In genomic region chr5:159601216-159601615, GRCh38 we compare ENCODE assay signal across 28 cellular contexts.
A peak's percentile ranks its signal among the peaks of the same experiment; 100 is the strongest.
DNase-seq lines count a peak whose midpoint lies in the region; ATAC-seq, FAIRE-seq and TF ChIP-seq lines count a peak whose summit lies in the region.
"Had no signal": no experiment of that assay in that cellular context is flagged by ENCODE, and none has a peak within 500 bp of the region (broad histone marks: within the 10 kb centered on the region; RNA-seq: fewer than 3 reads in every experiment).

No MANE protein-coding gene starts in this region.

- 0% methylated on average over 1 of the region's 1 CpG for WGBS in GM12878 (ENCODE audit: insufficient coverage, insufficient replicate concordance, low lambda C conversion rate, missing lambda C conversion rate)
- WGBS in mesenchymal stem cell, result 67% methylated on average over 1 of the region's 1 CpG

- no peak overlapping the region for H3K23ac ChIP-seq in mesenchymal stem cell (ENCODE audit: low read length in 2 of 2)

- H3K79me1 ChIP-seq in mesenchymal stem cell (replicated peaks; ENCODE audit: low read length, poor library complexity, severe bottlenecking), result no peaks in the 10 kb centered on the region

- H3K9me3 Mint-ChIP-seq in activated CD4-positive, alpha-beta T cell treated with anti-CD3 and anti-CD28 coated beads for 36 hours (ENCODE audit: low read depth), result peaks cover 19% of the 10 kb centered on the region

- CTCF ChIA-PET in activated CD4-positive, alpha-beta T cell treated with anti-CD3 and anti-CD28 coated beads for 36 hours (lab: Charles Lee), result no interaction called here
- CTCF ChIA-PET in GM12878 (lab: Yijun Ruan, JAX), result no interaction called here

- TF ChIP-seq CTCF in GM12878 (IDR thresholded peaks at IDR 0.05 in 2 of 3, conservative IDR thresholded peaks at IDR 0.05 in 1 of 3; ENCODE audit: control insufficient read depth in 2 of 3, extremely low read depth in 1 of 3, insufficient read depth in 1 of 3, low read depth in 3 of 3, low read length in 3 of 3) (no peak), gastrocnemius medialis (IDR thresholded peaks at IDR 0.05 in 4 of 5, conservative IDR thresholded peaks at IDR 0.05 in 1 of 5) (no peak), right atrium auricular region (IDR thresholded peaks at IDR 0.05) (no peak)

- H3K14ac ChIP-seq in mesenchymal stem cell (ENCODE audit: low read length in 2 of 2), result no peak overlapping the region

- H3K4me1 Mint-ChIP-seq in activated CD4-positive, alpha-beta T cell treated with anti-CD3 and anti-CD28 coated beads for 36 hours, result peaks cover 5% of the 10 kb centered on the region
- H3K4me1 Mint-ChIP-seq: stimulated activated naive CD8-positive, alpha-beta T cell treated with anti-CD3 and anti-CD28 coated beads, Interleukin-15, amount 100 ng/mL, for 72 hours had no signal

- H3K79me2 ChIP-seq in GM12878 (ENCODE audit: control insufficient read depth, insufficient read depth, low read length), result no peaks in the 10 kb centered on the region

- no peak for TF ChIP-seq RAD21 in GM12878 (IDR thresholded peaks at IDR 0.05; ENCODE audit: insufficient read depth, low read depth, low read length)

- H4K8ac ChIP-seq in mesenchymal stem cell (ENCODE audit: low read length), result no peak overlapping the region

- H3K27ac Mint-ChIP-seq in activated CD4-positive, alpha-beta T cell treated with anti-CD3 and anti-CD28 coated beads for 36 hours, result no peak overlapping the region
- H3K27ac Mint-ChIP-seq: stimulated activated naive CD8-positive, alpha-beta T cell treated with anti-CD3 and anti-CD28 coated beads, Interleukin-15, amount 100 ng/mL, for 72 hours; T-cell had no signal

- no peak overlapping the region for H3K27ac ChIP-seq in GM12878 (ENCODE audit: control insufficient read depth, insufficient read depth)
- no peak overlapping the region for H3K27ac ChIP-seq in mesenchymal stem cell (ENCODE audit: low read length, poor library complexity, severe bottlenecking)
- no peak overlapping the region for H3K27ac ChIP-seq in gastrocnemius medialis
- no peak overlapping the region for H3K27ac ChIP-seq in right atrium auricular region
- H3K27ac ChIP-seq: colonic mucosa, left ventricle myocardium inferior, psoas muscle, SJSA1, tibial artery had no signal

- H2BK120ac ChIP-seq in mesenchymal stem cell (ENCODE audit: low read depth, low read length), result no peak overlapping the region

- H2AFZ ChIP-seq in GM12878 (ENCODE audit: control insufficient read depth, low read depth, low read length) (no peak overlapping the region), mesenchymal stem cell (ENCODE audit: low read depth, low read length) (no peak overlapping the region)

- in situ Hi-C loops in GM12878 (cut with MboI), result no loop called here
- in situ Hi-C loops in gastrocnemius medialis (cut with MboI; ENCODE audit: low sequenced_read_pairs in 4 of 4), result no loop called here

- POLR2A ChIA-PET in activated CD4-positive, alpha-beta T cell treated with anti-CD3 and anti-CD28 coated beads for 36 hours (lab: Charles Lee), result no interaction called here
- POLR2A ChIA-PET in GM12878 (lab: Charles Lee), result no interaction called here

- no peak for DNase-seq in activated CD4-positive, alpha-beta T cell treated with anti-CD3 and anti-CD28 coated beads for 36 hours
- no peak for DNase-seq in activated CD4-positive, alpha-beta T cell treated with anti-CD3 and anti-CD28 coated beads for 4 hours
- DNase-seq in GM03348 (ENCODE audit: low spot score), result peak; percentile 27
- DNase-seq in GM12878 (ENCODE audit: low read depth, low spot score), result no peak
- peak; percentile 6 for DNase-seq in mesenchymal stem cell
- DNase-seq in gastrocnemius medialis, result no peak
- DNase-seq in right atrium auricular region (ENCODE audit: low spot score), result no peak
- DNase-seq: activated T-cell treated with anti-CD3 and anti-CD28 coated beads for 4 hours; colonic mucosa; effector memory CD4-positive, alpha-beta T cell; GDM1; left ventricle myocardium inferior; NCI-H1105; NCI-H187 treated with DMSO at 0.1 percent for 48 hours; NCI-H524 treated with DMSO at 0.1 percent for 48 hours; nucleus accumbens; psoas muscle; RPMI8226; stimulated activated CD8-positive, alpha-beta memory T cell treated with anti-CD3 and anti-CD28 coated beads, Interleukin-4, amount 100 ng/mL, for 48 hours; stimulated activated naive CD8-positive, alpha-beta T cell treated with anti-CD3 and anti-CD28 coated beads, Interleukin-15, amount 100 ng/mL, for 72 hours; T-cell; tibial artery had no signal

- TF ChIP-seq POLR2A in GM12878 (IDR thresholded peaks at IDR 0.05; ENCODE audit: low read depth, low read length), result no peak
- no peak for TF ChIP-seq POLR2A in gastrocnemius medialis (IDR thresholded peaks at IDR 0.05)

- H2AK5ac ChIP-seq in mesenchymal stem cell (ENCODE audit: low read length, severe bottlenecking), result no peak overlapping the region

- H3K4me2 ChIP-seq in GM12878 (ENCODE audit: control insufficient read depth, insufficient read depth), result no peak overlapping the region
- no peak overlapping the region for H3K4me2 ChIP-seq in mesenchymal stem cell (ENCODE audit: low read length, poor library complexity, severe bottlenecking)

- no peak overlapping the region for H2BK12ac ChIP-seq in mesenchymal stem cell (ENCODE audit: low read length in 2 of 2)

- H3K36me3 Mint-ChIP-seq in activated CD4-positive, alpha-beta T cell treated with anti-CD3 and anti-CD28 coated beads for 36 hours (ENCODE audit: low read depth), result no peaks in the 10 kb centered on the region
- H3K36me3 Mint-ChIP-seq: T-cell had no signal

- TF ChIP-seq EP300 in GM12878 (IDR thresholded peaks at IDR 0.05; ENCODE audit: borderline replicate concordance in 1 of 2, control insufficient read depth in 1 of 2, low read depth in 2 of 2, low read length in 2 of 2), result no peak

- peaks cover 9% of the 10 kb centered on the region for H3K27me3 Mint-ChIP-seq in activated CD4-positive, alpha-beta T cell treated with anti-CD3 and anti-CD28 coated beads for 36 hours
- H3K27me3 Mint-ChIP-seq: stimulated activated naive CD8-positive, alpha-beta T cell treated with anti-CD3 and anti-CD28 coated beads, Interleukin-15, amount 100 ng/mL, for 72 hours had no signal

- H3K36me3 ChIP-seq in GM12878 (ENCODE audit: control insufficient read depth in 2 of 2, insufficient read depth in 2 of 2, low read length in 1 of 2) (no peaks in the 10 kb centered on the region), mesenchymal stem cell (ENCODE audit: control insufficient read depth in 1 of 2, insufficient read depth in 2 of 2, low read depth in 1 of 2, low read length in 2 of 2) (no peaks in the 10 kb centered on the region), gastrocnemius medialis (no peaks in the 10 kb centered on the region), right atrium auricular region (no peaks in the 10 kb centered on the region)
- H3K36me3 ChIP-seq: colonic mucosa, HAP-1, left ventricle myocardium inferior, SJSA1, tibial artery had no signal

- no peak overlapping the region for H3K4ac ChIP-seq in mesenchymal stem cell (ENCODE audit: low read depth in 1 of 2, low read length in 2 of 2)

- H3K9me3 ChIP-seq in GM12878 (replicated peaks; ENCODE audit: control insufficient read depth, insufficient read depth, low read length) (no peaks in the 10 kb centered on the region), mesenchymal stem cell (ENCODE audit: control insufficient read depth, low read length) (no peaks in the 10 kb centered on the region), gastrocnemius medialis (no peaks in the 10 kb centered on the region), right atrium auricular region (no peaks in the 10 kb centered on the region)
- H3K9me3 ChIP-seq: colonic mucosa, HAP-1, psoas muscle, SJSA1, tibial artery had no signal

- no peak overlapping the region for H3K4me3 ChIP-seq in GM12878
- no peak overlapping the region for H3K4me3 ChIP-seq in mesenchymal stem cell (ENCODE audit: insufficient read depth in 1 of 2, low read depth in 1 of 2, low read length in 2 of 2)
- H3K4me3 ChIP-seq in gastrocnemius medialis, result no peak overlapping the region
- no peak overlapping the region for H3K4me3 ChIP-seq in right atrium auricular region
- H3K4me3 ChIP-seq: colonic mucosa, HAP-1, left ventricle myocardium inferior, psoas muscle, SJSA1, tibial artery had no signal

- H3K4me1 ChIP-seq in GM12878 (ENCODE audit: control insufficient read depth, insufficient read depth, low read length) (no peaks in the 10 kb centered on the region), mesenchymal stem cell (ENCODE audit: control insufficient read depth, insufficient read depth, low read depth, low read length) (no peaks in the 10 kb centered on the region), gastrocnemius medialis (no peaks in the 10 kb centered on the region), right atrium auricular region (peaks cover 0 to 9% of the 10 kb centered on the region in 2 donors)
- H3K4me1 ChIP-seq: colonic mucosa, HAP-1, psoas muscle, SJSA1 had no signal

- intact Hi-C loops in activated CD4-positive, alpha-beta T cell treated with anti-CD3 and anti-CD28 coated beads for 36 hours (cut with DNase I, micrococcal nuclease), result no loop called here
- intact Hi-C loops in GM12878 (cut with micrococcal nuclease; ENCODE audit: unreplicated experiment) (no loop called here), gastrocnemius medialis (cut with DNase I; ENCODE audit: low total_unique reads) (no loop called here)

- no TSS peak for BruUV-seq in GM12878 (replicated peaks; lab: Mats Ljungman, UMichigan)

- H3K27me3 ChIP-seq in GM12878 (replicated peaks in 1 of 2; ENCODE audit: control insufficient read depth in 2 of 2, insufficient read depth in 2 of 2, low read length in 1 of 2), result no peaks in the 10 kb centered on the region
- peaks cover 0 to 6% of the 10 kb centered on the region in 2 experiments for H3K27me3 ChIP-seq in mesenchymal stem cell (ENCODE audit: control insufficient read depth in 1 of 2, insufficient read depth in 1 of 2, low read length in 2 of 2)
- H3K27me3 ChIP-seq in gastrocnemius medialis, result no peaks in the 10 kb centered on the region
- no peaks in the 10 kb centered on the region for H3K27me3 ChIP-seq in right atrium auricular region
- H3K27me3 ChIP-seq: colonic mucosa, SJSA1, tibial artery had no signal

- no peaks in the 10 kb centered on the region for H4K20me1 ChIP-seq in GM12878 (ENCODE audit: control insufficient read depth, insufficient read depth)

- RAD21 ChIA-PET in GM12878 (lab: Charles Lee; ENCODE audit: unreplicated experiment), result no interaction called here

- ATAC-seq in activated CD4-positive, alpha-beta T cell treated with anti-CD3 and anti-CD28 coated beads for 36 hours, result peak; percentile 47
- peak; percentile 35 for ATAC-seq in GM12878
- no peak for ATAC-seq in gastrocnemius medialis
- no peak for ATAC-seq in GM21825 (IDR thresholded peaks at IDR 0.05; ENCODE audit: unreplicated experiment)
- ATAC-seq: naive thymus-derived CD4-positive, alpha-beta T cell; psoas muscle; stimulated activated naive CD8-positive, alpha-beta T cell treated with anti-CD3 and anti-CD28 coated beads, Interleukin-15, amount 100 ng/mL, for 72 hours; T-cell had no signal

- no peak overlapping the region for H4K91ac ChIP-seq in mesenchymal stem cell (ENCODE audit: low read length)

- no peak overlapping the region for H3K4me3 Mint-ChIP-seq in activated CD4-positive, alpha-beta T cell treated with anti-CD3 and anti-CD28 coated beads for 36 hours
- H3K4me3 Mint-ChIP-seq: stimulated activated naive CD8-positive, alpha-beta T cell treated with anti-CD3 and anti-CD28 coated beads, Interleukin-15, amount 100 ng/mL, for 72 hours; T-cell had no signal

- no peak for FAIRE-seq in GM12878 (lab: Jason Lieb, UNC)
- FAIRE-seq: GM19239, islet of Langerhans had no signal

- H3K18ac ChIP-seq in mesenchymal stem cell (ENCODE audit: low read depth in 1 of 2, low read length in 2 of 2), result no peak overlapping the region

- H3K9ac ChIP-seq in GM12878 (ENCODE audit: control insufficient read depth, insufficient read depth, low read length), result no peak overlapping the region
- no peak overlapping the region for H3K9ac ChIP-seq in mesenchymal stem cell (ENCODE audit: low read length)

- no peak overlapping the region for H2BK15ac ChIP-seq in mesenchymal stem cell (ENCODE audit: low read depth, poor library complexity, severe bottlenecking)

- SMC1A ChIA-PET in GM12878 (lab: Charles Lee; ENCODE audit: uncharacterized antibody, unreplicated experiment), result no interaction called here

- H2BK5ac ChIP-seq in mesenchymal stem cell (ENCODE audit: low read depth, low read length, poor library complexity, severe bottlenecking), result no peak overlapping the region

Comparison
In these comparisons a context has a peak if more than half of its experiments do, and no peak if none do; other contexts are left out.
1. ATAC-seq: peak in activated CD4-positive, alpha-beta T cell treated with anti-CD3 and anti-CD28 coated beads for 36 hours (single experiment) and GM12878 (single experiment); none in gastrocnemius medialis (0 of 2) and GM21825 (single experiment).
2. DNase-seq: peak in GM03348 (single experiment) and mesenchymal stem cell (single experiment); none in activated CD4-positive, alpha-beta T cell treated with anti-CD3 and anti-CD28 coated beads for 36 hours (single experiment), activated CD4-positive, alpha-beta T cell treated with anti-CD3 and anti-CD28 coated beads for 4 hours (0 of 2), GM12878 (single experiment), gastrocnemius medialis (0 of 2) and right atrium auricular region (single experiment).